Comparison of ENCODE assay signal across 9 cellular contexts in the genomic region with DNA sequence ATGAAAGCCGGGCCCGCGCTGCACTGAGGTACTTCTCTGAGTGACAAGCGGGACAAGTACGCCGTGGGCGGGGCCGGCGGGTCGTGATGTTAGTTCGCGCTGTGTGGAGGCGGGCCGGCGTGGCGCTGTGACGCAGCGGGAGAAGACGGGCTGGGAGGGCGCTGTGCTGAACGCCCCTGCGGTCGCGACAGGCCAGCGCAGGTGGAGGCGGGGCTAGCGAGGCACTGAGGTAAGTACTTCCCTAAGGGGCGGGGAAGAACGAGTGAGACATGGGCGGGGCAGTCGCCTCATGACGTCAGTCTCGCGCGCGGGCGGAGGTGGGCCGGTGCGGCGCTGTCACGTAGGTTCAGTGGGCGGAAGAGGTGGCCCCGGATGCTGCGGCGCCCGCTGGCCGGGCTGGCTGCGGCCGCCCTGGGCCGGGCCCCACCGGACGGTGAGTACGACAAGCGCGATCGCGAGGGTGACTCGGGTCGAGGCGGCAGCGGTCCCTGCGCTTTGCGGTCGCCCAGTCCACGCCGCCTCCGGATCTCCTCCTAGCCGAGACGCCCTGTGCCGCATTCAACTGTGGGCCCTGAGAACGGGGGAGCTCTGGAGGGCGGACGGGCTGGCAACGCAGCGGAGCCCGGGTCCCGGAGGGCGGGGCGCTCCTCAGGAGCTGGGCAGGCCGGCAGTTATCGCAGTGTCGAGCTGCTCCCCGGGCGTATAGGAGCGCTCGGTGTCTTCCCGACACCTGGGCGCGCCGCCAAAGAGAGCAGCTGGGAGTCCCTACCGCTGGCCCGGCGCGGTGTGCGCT. TPM values are rescaled to one million over a fixed set of nuclear protein-coding genes. Genes with fewer than 3 reads are reported as not detected.
A peak's percentile ranks its signal among the peaks of the same experiment; 100 is the strongest.
DNase-seq lines count a peak whose midpoint lies in the region; ATAC-seq, FAIRE-seq and TF ChIP-seq lines count a peak whose summit lies in the region.
"Had no signal": no experiment of that assay in that cellular context is flagged by ENCODE, and none has a peak within 500 bp of the region (broad histone marks: within the 10 kb centered on the region; RNA-seq: fewer than 3 reads in every experiment).

A gene with protein sequence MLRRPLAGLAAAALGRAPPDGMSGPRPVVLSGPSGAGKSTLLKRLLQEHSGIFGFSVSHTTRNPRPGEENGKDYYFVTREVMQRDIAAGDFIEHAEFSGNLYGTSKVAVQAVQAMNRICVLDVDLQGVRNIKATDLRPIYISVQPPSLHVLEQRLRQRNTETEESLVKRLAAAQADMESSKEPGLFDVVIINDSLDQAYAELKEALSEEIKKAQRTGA (plus strand): TSS at position 349 of the 793 bp plus-strand sequence. CDS start 24 bp downstream, at position 373.

- FAIRE-seq in bronchial epithelial cell (lab: Jason Lieb, UNC) (no peak), small intestine (lab: Jason Lieb, UNC) (no peak)
- FAIRE-seq: colon had no signal

- TF ChIP-seq CTCF in WI38 (IDR thresholded peaks at IDR 0.05; ENCODE audit: low read depth, low read length) (no peak), bronchial epithelial cell (IDR thresholded peaks at IDR 0.05; ENCODE audit: insufficient read depth, low read length, severe bottlenecking) (peak; percentile 36)

- H3K36me3 ChIP-seq in bronchial epithelial cell (ENCODE audit: control insufficient read depth, insufficient read depth, low read length) (peaks cover 12% of the 10 kb centered on the region), small intestine (ENCODE audit: control insufficient read depth in 2 of 2, insufficient read depth in 2 of 2, low read length in 2 of 2) (no peaks in the 10 kb centered on the region)

- no peaks in the 10 kb centered on the region for H3K9me3 ChIP-seq in small intestine (ENCODE audit: control insufficient read depth, low read depth)

- 0 to 1% (median 1%) methylated on average over 77 to 95 of the region's 95 CpGs for WGBS in small intestine, 3 donors

- peak within 1 kb of the TSS; percentile 65 for H3K4me3 ChIP-seq in WI38 (ENCODE audit: low read depth, low read length)
- H3K4me3 ChIP-seq in bronchial epithelial cell (ENCODE audit: low read depth, low read length): peak within 1 kb of the TSS; percentile 98
- peak within 1 kb of the TSS; percentile 81 to 89 for H3K4me3 ChIP-seq in small intestine (ENCODE audit: low read depth in 1 of 2, low read length in 2 of 2)

- ATAC-seq in GM18909 (IDR thresholded peaks at IDR 0.05; ENCODE audit: poor library complexity, unreplicated experiment): peak; percentile 93
- peak; percentile 89 for ATAC-seq in HG03175 (IDR thresholded peaks at IDR 0.05; ENCODE audit: unreplicated experiment)

- DNase-seq in AG08395 (ENCODE audit: low spot score) (peak; percentile 98), NCI-H2227 treated with DMSO at 0.1 percent for 48 hours (lab: John Stamatoyannopoulos, UW) (peak; percentile 99), bronchial epithelial cell (ENCODE audit: low read depth) (peak; percentile 97), iPS-NIHi11 (ENCODE audit: low spot score) (peak; percentile 97), small intestine (peak; percentile 100)

- H3K27me3 ChIP-seq in bronchial epithelial cell (ENCODE audit: control insufficient read depth, insufficient read depth, low read length) (no peaks in the 10 kb centered on the region), small intestine (ENCODE audit: control insufficient read depth in 2 of 2, insufficient read depth in 2 of 2, low read length in 2 of 2) (no peaks in the 10 kb centered on the region)

- H3K4me1 ChIP-seq in small intestine (ENCODE audit: control insufficient read depth in 2 of 2, insufficient read depth in 1 of 2, low read depth in 1 of 2, low read length in 1 of 2): peaks cover 9 to 13% of the 10 kb centered on the region in 2 donors

- peak within 1 kb of the TSS; percentile 99 to 100 for H3K27ac ChIP-seq in small intestine (ENCODE audit: low read depth in 1 of 2, low read length in 1 of 2)

RNA-seq across cellular contexts. Expression of the gene that starts here (rescaled TPM):
- 519 and 695 TPM in 2 replicates for total RNA-seq in bronchial epithelial cell
- 100 to 1,000 TPM; 401 to 595 (median 519) TPM for polyA plus RNA-seq in small intestine

Comparison
In these comparisons a context has a peak if more than half of its experiments do, and no peak if none do; other contexts are left out.
1. Peak in every context shown above with its lines: DNase-seq, ATAC-seq, H3K4me3 ChIP-seq and H3K27ac ChIP-seq.